Comparison of ENCODE assay signal across 11 cellular contexts in the genomic region with DNA sequence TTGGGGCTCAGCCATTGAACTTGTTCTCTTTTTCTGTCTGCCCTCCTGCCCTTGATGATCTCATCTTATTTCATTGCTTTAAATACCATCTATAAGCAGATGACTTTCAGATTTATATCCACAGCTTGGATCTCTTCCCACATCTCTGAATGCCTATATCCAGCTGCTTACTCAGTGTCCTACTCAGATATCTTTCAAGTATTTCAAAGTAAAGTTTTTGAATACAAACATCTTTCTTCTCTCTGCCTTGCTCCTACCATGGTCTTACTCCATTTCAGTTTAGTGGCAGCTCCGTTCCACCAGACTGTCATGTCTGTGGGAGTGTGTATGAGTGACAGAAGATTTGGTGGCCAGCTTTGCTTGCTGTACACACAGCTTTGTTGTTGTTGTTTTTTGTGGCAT. TPM values are rescaled to one million over a fixed set of nuclear protein-coding genes. Genes with fewer than 3 reads are reported as not detected.
DNase-seq lines count a peak whose midpoint lies in the region; ATAC-seq, FAIRE-seq and TF ChIP-seq lines count a peak whose summit lies in the region.
"Had no signal": no experiment of that assay in that cellular context is flagged by ENCODE, and none has a peak within 500 bp of the region (broad histone marks: within the 10 kb centered on the region; RNA-seq: fewer than 3 reads in every experiment).

No MANE protein-coding gene starts in this region.

- ATAC-seq in left colon (peak; percentile 32), HG03175 (IDR thresholded peaks at IDR 0.05; ENCODE audit: unreplicated experiment) (no peak)

- CTCF ChIA-PET in HEK293T (lab: Yijun Ruan, JAX), result no interaction called here

- H3K27me3 ChIP-seq in bronchial epithelial cell (ENCODE audit: control insufficient read depth, insufficient read depth, low read length), result no peaks in the 10 kb centered on the region
- H3K27me3 ChIP-seq: adrenal gland, pancreas had no signal

- no peak for FAIRE-seq in bronchial epithelial cell (lab: Jason Lieb, UNC)
- FAIRE-seq in D721Med (lab: Jason Lieb, UNC), result no peak
- FAIRE-seq: pancreas had no signal

- DNase-seq in A172 (ENCODE audit: low spot score) (peak; percentile 54), HEK293T (ENCODE audit: extremely low spot score) (no peak), bronchial epithelial cell (ENCODE audit: low read depth) (peak; percentile 27), left colon (no peak), DMS53 (lab: John Stamatoyannopoulos, UW) (no peak), NCI-H128 (lab: John Stamatoyannopoulos, UW; ENCODE audit: unreplicated experiment) (no peak), D721Med (ENCODE audit: insufficient read length, low spot score) (no peak)
- DNase-seq: adrenal gland, pancreas, T1000 had no signal

- TF ChIP-seq CTCF in bronchial epithelial cell (IDR thresholded peaks at IDR 0.05; ENCODE audit: insufficient read depth, low read length, severe bottlenecking) (no peak), D721Med (IDR thresholded peaks at IDR 0.05; ENCODE audit: insufficient read depth, missing control alignments) (no peak)

- POLR2A ChIA-PET in HEK293T (lab: Yijun Ruan, JAX), result no interaction called here

- H3K36me3 ChIP-seq in bronchial epithelial cell (ENCODE audit: control insufficient read depth, insufficient read depth, low read length), result no peaks in the 10 kb centered on the region
- H3K36me3 ChIP-seq: adrenal gland, pancreas had no signal

- no peak overlapping the region for H3K4me3 ChIP-seq in bronchial epithelial cell (ENCODE audit: low read depth, low read length)
- H3K4me3 ChIP-seq: adrenal gland, pancreas had no signal

- intact Hi-C loops in left colon (cut with DNase I, micrococcal nuclease), result no loop called here

TF ChIP-seq in HEK293T, 16 proteins besides CTCF, POLR2A, EP300 and RAD21:
- no peak for TF ChIP-seq TARDBP (IDR thresholded peaks at IDR 0.05)
- TF ChIP-seq, protein P1, sequence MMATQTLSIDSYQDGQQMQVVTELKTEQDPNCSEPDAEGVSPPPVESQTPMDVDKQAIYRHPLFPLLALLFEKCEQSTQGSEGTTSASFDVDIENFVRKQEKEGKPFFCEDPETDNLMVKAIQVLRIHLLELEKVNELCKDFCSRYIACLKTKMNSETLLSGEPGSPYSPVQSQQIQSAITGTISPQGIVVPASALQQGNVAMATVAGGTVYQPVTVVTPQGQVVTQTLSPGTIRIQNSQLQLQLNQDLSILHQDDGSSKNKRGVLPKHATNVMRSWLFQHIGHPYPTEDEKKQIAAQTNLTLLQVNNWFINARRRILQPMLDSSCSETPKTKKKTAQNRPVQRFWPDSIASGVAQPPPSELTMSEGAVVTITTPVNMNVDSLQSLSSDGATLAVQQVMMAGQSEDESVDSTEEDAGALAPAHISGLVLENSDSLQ (IDR thresholded peaks at IDR 0.05), result peak; percentile 42
TF ChIP-seq in HEK293T: peak in this region for 1.

RNA-seq across cellular contexts. Expression of a gene that starts 59.7 kb away (rescaled TPM):
- 114 and 125 TPM in 2 replicates for total RNA-seq in A172 (2014; rRNA removed; shearing (Covaris generic))
- total RNA-seq in bronchial epithelial cell (46.1 and 55.7 TPM in 2 replicates), left colon (100 to 1,000 TPM in 1 of 2 donors, 10 to 100 TPM in 1; 98.1 to 136 TPM)

Comparison
In these comparisons a context has a peak if more than half of its experiments do, and no peak if none do; other contexts are left out.
1. DNase-seq: peak in A172 (single experiment) and bronchial epithelial cell (single experiment); none in HEK293T (single experiment), left colon (0 of 2), DMS53 (single experiment), NCI-H128 (single experiment) and D721Med (single experiment).